ENCODE assay signal across 16 cellular contexts in the genomic region with DNA sequence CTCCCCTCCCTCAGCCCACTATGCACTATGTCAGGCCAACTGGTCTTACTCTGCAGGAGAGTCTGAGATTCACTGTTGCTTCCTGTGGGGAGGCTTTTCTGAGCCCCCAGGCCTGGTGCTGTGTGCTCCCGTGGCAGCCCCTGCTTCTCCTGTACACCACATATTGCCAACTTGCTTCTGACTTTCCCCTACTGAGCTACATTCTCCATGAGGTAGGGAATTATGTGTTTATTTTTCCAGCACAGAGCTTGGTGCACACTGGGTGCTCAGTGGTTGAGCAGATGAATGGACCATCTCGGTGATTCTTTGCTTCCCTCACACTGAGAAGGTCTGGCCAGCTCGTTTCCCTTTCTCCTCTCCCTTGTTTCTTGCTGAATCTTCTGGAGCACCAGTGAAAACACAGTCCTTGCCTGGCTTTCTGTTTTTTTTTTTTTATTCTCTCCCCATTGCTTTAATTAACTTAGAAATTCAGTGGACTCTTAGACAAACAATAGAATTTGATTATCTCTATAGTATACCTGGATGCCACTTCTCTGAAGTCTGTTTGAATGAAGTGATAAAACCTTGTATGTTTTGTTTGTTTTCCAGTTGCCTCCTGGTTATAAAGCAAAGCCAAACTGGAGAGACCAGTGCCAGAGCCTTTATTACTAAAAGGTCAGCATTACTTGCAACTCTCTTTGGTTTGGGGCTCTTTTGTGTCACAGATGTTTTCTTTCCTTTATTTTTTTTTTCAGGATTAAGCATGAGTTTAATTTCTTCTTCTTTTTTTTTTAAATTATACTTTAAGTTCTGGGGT. TPM values are rescaled to one million over a fixed set of nuclear protein-coding genes. Genes with fewer than 3 reads are reported as not detected.
DNase-seq lines count a peak whose midpoint lies in the region; ATAC-seq and TF ChIP-seq lines count a peak whose summit lies in the region.
"Had no signal": no experiment of that assay in that cellular context is flagged by ENCODE, and none has a peak within 500 bp of the region (broad histone marks: within the 10 kb centered on the region; RNA-seq: fewer than 3 reads in every experiment).

No MANE protein-coding gene starts in this region.

- POLR2A ChIA-PET in HEK293 (lab: Yijun Ruan, JAX) (interaction anchor here (1.0 kb wide), 1 partner anchor 23 kb away, joined by 3 read pairs; no protein-coding TSS in a partner anchor), T-cell (lab: Charles Lee) (interaction anchor here in 1 of 2 donors (0.5 kb wide), 1 partner anchor 1849 kb away, joined by 8 read pairs; no protein-coding TSS in a partner anchor)

- H3K4me1 Mint-ChIP-seq in T-helper 17 cell, result no peaks in the 10 kb centered on the region
- peaks cover 23% of the 10 kb centered on the region for H3K4me1 Mint-ChIP-seq in glutamatergic neuron (ENCODE audit: low read depth, unreplicated experiment)
- H3K4me1 Mint-ChIP-seq in T-cell, result no peaks in the 10 kb centered on the region
- H3K4me1 Mint-ChIP-seq: activated naive CD4-positive, alpha-beta T cell treated with anti-CD3 and anti-CD28 coated beads, Interleukin-2, amount 10 ng/mL, durations not matched to agents 7 days and 5 days; naive thymus-derived CD8-positive, alpha-beta T cell had no signal

- no peak overlapping the region for H3K4me3 Mint-ChIP-seq in T-helper 17 cell
- no peak overlapping the region for H3K4me3 Mint-ChIP-seq in glutamatergic neuron (ENCODE audit: unreplicated experiment)
- no peak overlapping the region for H3K4me3 Mint-ChIP-seq in T-cell
- H3K4me3 Mint-ChIP-seq: activated naive CD4-positive, alpha-beta T cell treated with anti-CD3 and anti-CD28 coated beads, Interleukin-2, amount 10 ng/mL, durations not matched to agents 7 days and 5 days; naive thymus-derived CD8-positive, alpha-beta T cell had no signal

- ATAC-seq in T-helper 17 cell (no peak), T-cell (replicated peaks in 1 of 4) (no peak)
- ATAC-seq: activated CD4-positive, CD25-positive, alpha-beta regulatory T cell treated with anti-CD3 and anti-CD28 coated beads, Interleukin-2, amount 50 U/mL, for 24 hours; naive thymus-derived CD8-positive, alpha-beta T cell had no signal

- no peaks in the 10 kb centered on the region for H3K36me3 ChIP-seq in ACC112 (ENCODE audit: insufficient read depth, low read length)
- H3K36me3 ChIP-seq in HEK293 (ENCODE audit: control insufficient read depth in 2 of 2, insufficient read depth in 1 of 2, low read length in 2 of 2), result no peaks in the 10 kb centered on the region
- H3K36me3 ChIP-seq: prostate gland had no signal

- H3K4me3 ChIP-seq in ACC112 (ENCODE audit: low read depth, low read length) (peak overlapping the region; percentile 37; the same call in 1 of the 2 replicates), HEK293 (ENCODE audit: low read depth, low read length) (no peak overlapping the region)
- H3K4me3 ChIP-seq: prostate gland had no signal

- H3K27ac ChIP-seq in ACC112 (ENCODE audit: low read depth, low read length), result peak overlapping the region; percentile 88
- H3K27ac ChIP-seq in HEK293 (ENCODE audit: extremely low read depth, low read depth, low read length), result no peak overlapping the region
- H3K27ac ChIP-seq: prostate gland had no signal

- H3K9me3 ChIP-seq in HEK293 (ENCODE audit: control insufficient read depth, insufficient read depth, low read depth, low read length) (no peaks in the 10 kb centered on the region), T-helper 17 cell (ENCODE audit: control insufficient read depth, low read length, poor library complexity, severe bottlenecking) (no peaks in the 10 kb centered on the region)
- H3K9me3 ChIP-seq: prostate gland had no signal

- TF ChIP-seq CTCF in HEK293 (tag by site-specific recombination; IDR thresholded peaks at IDR 0.05) (no peak), glutamatergic neuron (IDR thresholded peaks at IDR 0.05; ENCODE audit: partially characterized antibody, unreplicated experiment) (no peak)

- CTCF ChIA-PET in HEK293 (lab: Yijun Ruan, JAX) (interaction anchor here (0.6 to 1.1 kb wide), 3 partner anchors 11 to 1727 kb away, joined by 3 to 4 read pairs (median 4); no protein-coding TSS in a partner anchor), T-cell (lab: Charles Lee) (no interaction called here)

- DNase-seq in T-helper 17 cell (no peak), glutamatergic neuron (no peak), T-cell (no peak), D341Med (ENCODE audit: low spot score) (no peak), NCI-H146 (lab: John Stamatoyannopoulos, UW) (no peak)
- no peak for DNase-seq in activated CD4-positive, alpha-beta T cell treated with anti-CD3 and anti-CD28 coated beads for 4 hours
- DNase-seq: activated CD8-positive, alpha-beta memory T cell treated with anti-CD3 and anti-CD28 coated beads, Interleukin-2, amount 50 U/mL, for 4 hours; activated naive CD4-positive, alpha-beta T cell treated with anti-CD3 and anti-CD28 coated beads, Interleukin-2, amount 10 ng/mL, durations not matched to agents 7 days and 5 days; effector CD8-positive, alpha-beta T cell; naive thymus-derived CD8-positive, alpha-beta T cell; NCI-H1930; NCI-H524 treated with DMSO at 0.1 percent for 48 hours had no signal

- H3K27ac Mint-ChIP-seq in T-helper 17 cell (peak overlapping the region; percentile 32), glutamatergic neuron (ENCODE audit: unreplicated experiment) (peak overlapping the region; percentile 82), T-cell (no peak overlapping the region)
- H3K27ac Mint-ChIP-seq: activated naive CD4-positive, alpha-beta T cell treated with anti-CD3 and anti-CD28 coated beads, Interleukin-2, amount 10 ng/mL, durations not matched to agents 7 days and 5 days had no signal

- peaks cover 4% of the 10 kb centered on the region for H3K9me3 Mint-ChIP-seq in glutamatergic neuron (ENCODE audit: unreplicated experiment)
- H3K9me3 Mint-ChIP-seq in T-cell, result peaks cover 0 to 1% (median 0%) of the 10 kb centered on the region in 3 donors
- H3K9me3 Mint-ChIP-seq: activated naive CD4-positive, alpha-beta T cell treated with anti-CD3 and anti-CD28 coated beads, Interleukin-2, amount 10 ng/mL, durations not matched to agents 7 days and 5 days had no signal

- peaks cover 37% of the 10 kb centered on the region for H3K4me1 ChIP-seq in ACC112 (ENCODE audit: control insufficient read depth, insufficient read depth, low read length, unreplicated experiment)
- no peaks in the 10 kb centered on the region for H3K4me1 ChIP-seq in HEK293 (ENCODE audit: control insufficient read depth, insufficient read depth, low read length)
- H3K4me1 ChIP-seq: prostate gland had no signal

- H2AFZ ChIP-seq in ACC112 (ENCODE audit: low read length, unreplicated experiment), result peak overlapping the region; percentile 63

- H3K79me2 ChIP-seq in ACC112 (ENCODE audit: control insufficient read depth, insufficient read depth, low read length, unreplicated experiment), result no peaks in the 10 kb centered on the region

- H3K36me3 Mint-ChIP-seq in T-helper 17 cell (ENCODE audit: low read depth), result no peaks in the 10 kb centered on the region
- peaks cover 12% of the 10 kb centered on the region for H3K36me3 Mint-ChIP-seq in glutamatergic neuron (ENCODE audit: unreplicated experiment)
- H3K36me3 Mint-ChIP-seq in T-cell, result no peaks in the 10 kb centered on the region
- H3K36me3 Mint-ChIP-seq: activated naive CD4-positive, alpha-beta T cell treated with anti-CD3 and anti-CD28 coated beads, Interleukin-2, amount 10 ng/mL, durations not matched to agents 7 days and 5 days had no signal

- H3K27me3 Mint-ChIP-seq in T-helper 17 cell (no peaks in the 10 kb centered on the region), glutamatergic neuron (ENCODE audit: unreplicated experiment) (peaks cover 7% of the 10 kb centered on the region), T-cell (no peaks in the 10 kb centered on the region)

- H3K27me3 ChIP-seq in ACC112 (ENCODE audit: insufficient read depth, low read length), result no peaks in the 10 kb centered on the region

TF ChIP-seq in HEK293, 187 proteins besides CTCF, POLR2A, EP300 and RAD21:
- peak; percentile 86 for TF ChIP-seq ZIC2 (tag by site-specific recombination; IDR thresholded peaks at IDR 0.05)
- peak; percentile 57 for TF ChIP-seq PRDM1 (tag by site-specific recombination; IDR thresholded peaks at IDR 0.05)
- TF ChIP-seq ZNF677 (tag by site-specific recombination; IDR thresholded peaks at IDR 0.05), result no peak

RNA-seq across cellular contexts. Expression of gene CNIH3, which starts 50.3 kb away (rescaled TPM):
- total RNA-seq in T-helper 17 cell (1 to 10 TPM; 1.4 to 2.8 TPM), glutamatergic neuron (ENCODE audit: unreplicated experiment) (4.4 TPM), T-cell (1 to 10 TPM; 2.3 to 3.6 (median 2.4) TPM)

Comparison
In these comparisons a context has a peak if more than half of its experiments do, and no peak if none do; other contexts are left out.
1. H3K27ac Mint-ChIP-seq: peak in T-helper 17 cell (single experiment) and glutamatergic neuron (single experiment); none in T-cell (0 of 2).